8 cellular contexts compared by ENCODE assay signal in the genomic region with DNA sequence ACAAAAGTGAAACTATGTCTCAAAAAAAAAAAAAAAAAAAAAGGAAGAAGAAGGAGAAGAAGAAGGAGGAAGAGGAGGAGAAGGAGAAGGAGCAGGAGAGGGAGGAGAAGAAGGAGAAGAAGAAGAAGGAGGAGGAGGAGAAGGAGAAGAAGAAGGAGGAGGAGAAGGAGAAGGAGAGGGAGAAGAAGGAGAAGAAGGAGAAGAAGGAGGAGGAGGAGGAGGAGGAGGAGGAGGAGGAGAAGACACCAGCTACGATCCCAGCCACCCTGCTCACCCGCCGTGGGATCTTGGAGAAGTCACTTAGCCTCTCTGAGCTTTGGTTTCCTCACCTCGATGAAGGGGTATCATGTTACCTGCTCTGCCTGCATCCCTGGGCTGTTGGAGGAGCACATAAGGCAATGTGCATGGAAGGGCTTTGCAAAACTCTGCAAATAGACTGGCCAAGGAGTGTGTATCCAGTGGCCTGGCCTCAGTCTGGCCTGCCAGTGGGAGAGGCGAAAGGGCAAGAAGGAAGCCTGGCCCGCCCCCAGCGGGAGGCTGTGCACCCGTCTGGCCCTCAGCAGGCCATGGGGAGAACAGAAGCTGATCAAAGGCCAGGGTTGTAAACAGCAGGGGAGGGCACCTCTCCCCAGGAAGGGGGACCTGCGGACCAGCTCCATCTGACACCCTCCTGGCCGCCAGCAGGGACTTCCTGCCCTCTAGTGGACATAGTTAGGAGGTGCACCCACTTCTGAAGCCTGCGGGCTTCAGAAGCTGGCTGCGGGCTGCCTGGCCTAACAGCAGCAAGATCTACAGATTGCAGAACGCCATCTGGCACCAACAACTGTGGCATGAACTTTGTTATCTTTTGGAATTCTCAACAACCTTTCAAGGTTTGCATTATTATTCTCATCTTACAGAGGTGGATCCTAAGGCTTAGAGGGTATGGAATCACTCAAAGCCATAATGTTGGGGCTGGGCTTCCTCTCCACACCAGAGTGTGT. TPM values are rescaled to one million over a fixed set of nuclear protein-coding genes. Genes with fewer than 3 reads are reported as not detected.
DNase-seq lines count a peak whose midpoint lies in the region; ATAC-seq, FAIRE-seq and TF ChIP-seq lines count a peak whose summit lies in the region.

No MANE protein-coding gene starts in this region.

- H3K27ac ChIP-seq in WERI-Rb-1 (peak overlapping the region; percentile 5; the same call in 1 of the 2 replicates), breast epithelium (no peak overlapping the region), keratinocyte (ENCODE audit: control insufficient read depth, insufficient read depth, low read length) (no peak overlapping the region)

- peak; percentile 64 for FAIRE-seq in keratinocyte (lab: Jason Lieb, UNC)

- intact Hi-C loops in Caco-2 (cut with micrococcal nuclease; ENCODE audit: unreplicated experiment) (loop anchor here (1.0 to 10.0 kb wide), 5 partner anchors 62 to 210 kb away; no protein-coding TSS in a partner anchor), breast epithelium (cut with DNase I; ENCODE audit: low total_unique reads) (no loop called here)

- CTCF ChIA-PET in Caco-2 (lab: Charles Lee): interaction anchor here (0.6 to 10.2 kb wide), 64 partner anchors 9 to 879 kb away, joined by 3 to 203 read pairs (median 4); a partner anchor contains a TSS

- H3K79me2 ChIP-seq in keratinocyte (ENCODE audit: control insufficient read depth, insufficient read depth, low read length): no peaks in the 10 kb centered on the region

- POLR2A ChIA-PET in Caco-2 (lab: Charles Lee): interaction anchor here (0.5 to 0.6 kb wide), 3 partner anchors 56 to 191 kb away, joined by 3 to 12 read pairs (median 11); no protein-coding TSS in a partner anchor

- no peaks in the 10 kb centered on the region for H3K9me3 Mint-ChIP-seq in Caco-2 (ENCODE audit: unreplicated experiment)

- H3K27me3 ChIP-seq in Caco-2 (replicated peaks; ENCODE audit: control insufficient read depth, insufficient read depth, low read length) (no peaks in the 10 kb centered on the region; the same call in 1 of the 2 replicates), WERI-Rb-1 (ENCODE audit: insufficient read depth, low read depth, severe bottlenecking) (peaks cover 4% of the 10 kb centered on the region), breast epithelium (peaks cover 0 to 9% of the 10 kb centered on the region in 2 donors), keratinocyte (ENCODE audit: control insufficient read depth, extremely low read depth, insufficient read depth, low read length) (peaks cover 24% of the 10 kb centered on the region)

- H3K9ac ChIP-seq in keratinocyte (ENCODE audit: control insufficient read depth, extremely low read depth, insufficient read depth, low read length): no peak overlapping the region

- H3K9me3 ChIP-seq in Caco-2 (no peaks in the 10 kb centered on the region), WERI-Rb-1 (ENCODE audit: severe bottlenecking) (no peaks in the 10 kb centered on the region), breast epithelium (no peaks in the 10 kb centered on the region), keratinocyte (ENCODE audit: control insufficient read depth, low read depth, low read length) (no peaks in the 10 kb centered on the region)

- no peaks in the 10 kb centered on the region for H3K9me1 ChIP-seq in keratinocyte (ENCODE audit: control insufficient read depth, extremely low read depth, insufficient read depth, low read length)

- no peaks in the 10 kb centered on the region for H3K36me3 Mint-ChIP-seq in Caco-2 (ENCODE audit: insufficient read depth, unreplicated experiment)

- BruUV-seq in Caco-2 (replicated peaks; lab: Mats Ljungman, UMichigan): no TSS peak

- no peaks in the 10 kb centered on the region for H3K4me1 Mint-ChIP-seq in Caco-2 (ENCODE audit: low read depth, unreplicated experiment)

- TF ChIP-seq POLR2A in breast epithelium (IDR thresholded peaks at IDR 0.05): no peak

- no peaks in the 10 kb centered on the region for H3K36me3 ChIP-seq in Caco-2 (ENCODE audit: control insufficient read depth, insufficient read depth, low read length)
- no peaks in the 10 kb centered on the region for H3K36me3 ChIP-seq in WERI-Rb-1
- no peaks in the 10 kb centered on the region for H3K36me3 ChIP-seq in breast epithelium
- no peaks in the 10 kb centered on the region for H3K36me3 ChIP-seq in keratinocyte (ENCODE audit: control insufficient read depth in 2 of 2, extremely low read depth in 1 of 2, insufficient read depth in 2 of 2, low read length in 2 of 2)

- TF ChIP-seq CTCF in Caco-2 (IDR thresholded peaks at IDR 0.05; ENCODE audit: insufficient read depth in 1 of 2, low read depth in 1 of 2, low read length in 1 of 2, severe bottlenecking in 1 of 2, unreplicated experiment in 1 of 2) (peak; percentile 94 to 95), WERI-Rb-1 (IDR thresholded peaks at IDR 0.05; ENCODE audit: low read depth, low read length) (peak; percentile 100), breast epithelium (IDR thresholded peaks at IDR 0.05) (peak; percentile 86 to 96 (median 87)), keratinocyte (optimal IDR thresholded peaks at IDR 0.05 in 1 of 3, IDR thresholded peaks at IDR 0.05 in 1 of 3, conservative IDR thresholded peaks at IDR 0.05 in 1 of 3; ENCODE audit: extremely low read depth in 1 of 3, insufficient read depth in 2 of 3, low read length in 3 of 3) (peak; percentile 89 to 97 (median 90))

- H3K4me2 ChIP-seq in keratinocyte (ENCODE audit: control insufficient read depth, extremely low read depth, insufficient read depth, low read depth, low read length): no peak overlapping the region

- dilution Hi-C loops in keratinocyte (cut with MboI; ENCODE audit: extremely low pct_ligation_motif_present, low sequenced_read_pairs): no loop called here

- peak; percentile 57 for ATAC-seq in HG02759 (IDR thresholded peaks at IDR 0.05; ENCODE audit: unreplicated experiment)
- ATAC-seq in GM21717 (IDR thresholded peaks at IDR 0.05; ENCODE audit: unreplicated experiment): no peak

- H2AFZ ChIP-seq in keratinocyte (ENCODE audit: control insufficient read depth, low read length): no peak overlapping the region

- H3K27me3 Mint-ChIP-seq in Caco-2 (ENCODE audit: insufficient read depth, unreplicated experiment): peaks cover 21% of the 10 kb centered on the region

- H3K4me3 Mint-ChIP-seq in Caco-2 (ENCODE audit: unreplicated experiment): no peak overlapping the region

- no peaks in the 10 kb centered on the region for H4K20me1 ChIP-seq in keratinocyte (ENCODE audit: control insufficient read depth, extremely low read depth, insufficient read depth, low read length)

- H3K4me1 ChIP-seq in Caco-2: 0 out of 2 replicates have a peak, but pooled peaks cover 3% of the 10 kb centered on the region
- H3K4me1 ChIP-seq in breast epithelium: no peaks in the 10 kb centered on the region
- peaks cover 14% of the 10 kb centered on the region for H3K4me1 ChIP-seq in keratinocyte (ENCODE audit: control insufficient read depth, extremely low read depth, insufficient read depth, low read length)

- H3K27ac Mint-ChIP-seq in Caco-2 (ENCODE audit: unreplicated experiment): no peak overlapping the region

- DNase-seq in Caco-2 (peak; percentile 89 to 91), NCI-H2196 treated with DMSO at 0.1 percent for 48 hours (lab: John Stamatoyannopoulos, UW; ENCODE audit: unreplicated experiment) (peak; percentile 90), WERI-Rb-1 (peak; percentile 99), breast epithelium (ENCODE audit: low spot score in 2 of 2) (peak in 1 of 2 donors; percentile 50), keratinocyte (ENCODE audit: low read depth, low spot score) (no peak)
- peak; percentile 37 to 40 for DNase-seq in stimulated activated CD4-positive, alpha-beta T cell treated with anti-CD3 and anti-CD28 coated beads, Interleukin-1b, Interleukin-23, amount 100 ng/mL, for 4 hours (ENCODE audit: low read depth in 2 of 2)

- no peak overlapping the region for H3K4me3 ChIP-seq in Caco-2 (ENCODE audit: low read depth, low read length)
- H3K4me3 ChIP-seq in WERI-Rb-1 (ENCODE audit: low read depth, low read length): no peak overlapping the region
- H3K4me3 ChIP-seq in breast epithelium: no peak overlapping the region
- no peak overlapping the region for H3K4me3 ChIP-seq in keratinocyte (ENCODE audit: control insufficient read depth in 2 of 3, extremely low read depth in 1 of 3, insufficient read depth in 2 of 3, low read depth in 1 of 3, low read length in 3 of 3)

RNA-seq across cellular contexts. Expression of a gene that starts 19.2 kb away (rescaled TPM):
- 17.0 and 18.5 TPM in 2 replicates for total RNA-seq in Caco-2 (2022)
- total RNA-seq in breast epithelium: 10 to 100 TPM in 1 of 3 donors, 1 to 10 TPM in 2; 1.4 to 12.3 (median 9.2) TPM
- 10.9 to 13.1 TPM (median 12.1 TPM) in 3 replicates for polyA plus RNA-seq in keratinocyte
- polyA plus RNA-seq in keratinocyte (2011; ENCODE audit: low read depth): 14.0 TPM
- polyA plus RNA-seq in keratinocyte (2011; cell fraction: cytosol; rRNA removed): 10.5 and 18.8 TPM in 2 replicates
- polyA plus RNA-seq in keratinocyte (2011; cell fraction: nucleus; rRNA removed): 57.8 and 86.8 TPM in 2 replicates
- 11.3 and 20.3 TPM in 2 replicates for polyA plus RNA-seq in keratinocyte (2012; ENCODE audit: low replicate concordance)
- 19.8 to 32.9 TPM (median 31.3 TPM) in 3 replicates for polyA minus RNA-seq in keratinocyte
- 20.3 TPM for polyA minus RNA-seq in keratinocyte (2011; cell fraction: cytosol; rRNA and poly(A)+ RNA removed)
- 25.1 and 29.8 TPM in 2 replicates for polyA minus RNA-seq in keratinocyte (2011; cell fraction: nucleus; rRNA and poly(A)+ RNA removed)

RNA-seq across cellular contexts. Expression of a gene that starts 29.4 kb away (rescaled TPM):
- total RNA-seq in Caco-2 (2022): 0.21 and 0.34 TPM in 2 replicates
- 1 to 10 TPM in 1 of 3 donors, under 1 TPM in 1, not detected in 1; 0.66 to 1.5 TPM for total RNA-seq in breast epithelium
- 2.3 to 5.2 TPM (median 4.0 TPM) in 3 replicates for polyA plus RNA-seq in keratinocyte
- polyA plus RNA-seq in keratinocyte (2011; ENCODE audit: low read depth): 0.62 TPM
- polyA plus RNA-seq in keratinocyte (2011; cell fraction: cytosol; rRNA removed): 1.7 and 2.2 TPM in 2 replicates
- 14.6 and 16.6 TPM in 2 replicates for polyA plus RNA-seq in keratinocyte (2011; cell fraction: nucleus; rRNA removed)
- polyA plus RNA-seq in keratinocyte (2012; ENCODE audit: low replicate concordance): 1.3 and 1.8 TPM in 2 replicates
- 3.4 to 9.0 TPM (median 6.4 TPM) in 3 replicates for polyA minus RNA-seq in keratinocyte
- 1.2 TPM for polyA minus RNA-seq in keratinocyte (2011; cell fraction: cytosol; rRNA and poly(A)+ RNA removed)
- 3.9 and 7.1 TPM in 2 replicates for polyA minus RNA-seq in keratinocyte (2011; cell fraction: nucleus; rRNA and poly(A)+ RNA removed)
